ENCODE assay signal across 20 cellular contexts in genomic region chr20:52425253-52425652, GRCh38.
DNase-seq lines count a peak whose midpoint lies in the region; ATAC-seq and TF ChIP-seq lines count a peak whose summit lies in the region.
"Had no signal": no experiment of that assay in that cellular context is flagged by ENCODE, and none has a peak within 500 bp of the region (broad histone marks: within the 10 kb centered on the region; RNA-seq: fewer than 3 reads in every experiment).

No MANE protein-coding gene starts in this region.

- H2AK5ac ChIP-seq in IMR-90 (ENCODE audit: low read depth, low read length) = 0 out of 2 replicates have a peak overlapping the region, but pooled peaks have one; percentile 46

- H4K20me1 ChIP-seq in IMR-90 (ENCODE audit: insufficient read depth, low read length) = peaks cover 6% of the 10 kb centered on the region; the same call in 1 of the 2 replicates

- no peak overlapping the region for H3K18ac ChIP-seq in IMR-90 (ENCODE audit: low read depth, low read length)

- H3K27me3 Mint-ChIP-seq in activated naive CD4-positive, alpha-beta T cell treated with anti-CD3 and anti-CD28 coated beads, Interleukin-2, amount 10 ng/mL, durations not matched to agents 7 days and 5 days = no peaks in the 10 kb centered on the region

- POLR2A ChIA-PET in IMR-90 (lab: Charles Lee; ENCODE audit: unreplicated experiment) = no interaction called here

- H3K14ac ChIP-seq in IMR-90 (replicated peaks; ENCODE audit: low read depth, low read length) = no peak overlapping the region

- H3K9ac ChIP-seq in IMR-90 (ENCODE audit: low read depth, low read length) = no peak overlapping the region

- peak; percentile 20 to 35 for ATAC-seq in activated naive CD4-positive, alpha-beta T cell treated with anti-CD3 and anti-CD28 coated beads, Interleukin-2, amount 50 U/mL, for 72 hours
- ATAC-seq in IMR-90 (ENCODE audit: low read depth) = no peak
- ATAC-seq in stimulated activated effector memory CD8-positive, alpha-beta T cell treated with anti-CD3 and anti-CD28 coated beads, Interleukin-12 subunit alpha, Interleukin-12 subunit beta, amount 100 ng/mL, for 72 hours = no peak
- no peak for ATAC-seq in gastrocnemius medialis
- ATAC-seq: activated CD8-positive, alpha-beta T cell treated with anti-CD3 and anti-CD28 coated beads, Interleukin-2, amount 10 ng/mL, durations not matched to agents 7 days and 5 days; left lobe of liver had no signal

- no peak overlapping the region for H2BK5ac ChIP-seq in IMR-90 (ENCODE audit: low read depth, low read length, poor library complexity, severe bottlenecking)

- no peak overlapping the region for H2BK15ac ChIP-seq in IMR-90 (ENCODE audit: low read depth, low read length)

- H3K27me3 ChIP-seq in IMR-90 (ENCODE audit: control insufficient read depth, insufficient read depth, low read length) = no peaks in the 10 kb centered on the region
- no peaks in the 10 kb centered on the region for H3K27me3 ChIP-seq in gastrocnemius medialis
- H3K27me3 ChIP-seq: colonic mucosa, suprapubic skin had no signal

- TF ChIP-seq CTCF in IMR-90 (conservative IDR thresholded peaks at IDR 0.05; ENCODE audit: low read depth, low read length) (no peak), fibroblast of mammary gland (conservative IDR thresholded peaks at IDR 0.05; ENCODE audit: control insufficient read depth, insufficient read depth, low read depth, low read length) (no peak), gastrocnemius medialis (IDR thresholded peaks at IDR 0.05 in 4 of 5, conservative IDR thresholded peaks at IDR 0.05 in 1 of 5) (no peak)

- no peak for TF ChIP-seq POLR2A in IMR-90 (IDR thresholded peaks at IDR 0.05; ENCODE audit: low read depth, low read length)
- TF ChIP-seq POLR2A in gastrocnemius medialis (IDR thresholded peaks at IDR 0.05) = no peak

- no peak overlapping the region; the same call in 1 of the 2 replicates for H2BK20ac ChIP-seq in IMR-90 (ENCODE audit: low read depth, low read length)

- no peak overlapping the region for H3K27ac ChIP-seq in IMR-90 (ENCODE audit: insufficient read depth, low read length)
- H3K27ac ChIP-seq in gastrocnemius medialis = no peak overlapping the region
- H3K27ac ChIP-seq: colonic mucosa, epithelial cell of prostate, prostate gland, suprapubic skin had no signal

- dilution Hi-C loops in IMR-90 (cut with HindIII; ENCODE audit: low sequenced_read_pairs, unreplicated experiment) = no loop called here

- H2BK120ac ChIP-seq in IMR-90 (ENCODE audit: low read depth, low read length) = no peak overlapping the region

- intact Hi-C loops in IMR-90 (cut with micrococcal nuclease) = no loop called here
- intact Hi-C loops in gastrocnemius medialis (cut with DNase I; ENCODE audit: low total_unique reads) = no loop called here

- H3K36me3 ChIP-seq in IMR-90 (ENCODE audit: control insufficient read depth, insufficient read depth, low read length) = no peaks in the 10 kb centered on the region
- no peaks in the 10 kb centered on the region for H3K36me3 ChIP-seq in gastrocnemius medialis
- H3K36me3 ChIP-seq: colonic mucosa, prostate gland, suprapubic skin had no signal

- H3K4me1 ChIP-seq in IMR-90 (ENCODE audit: control insufficient read depth, insufficient read depth, low read length) (no peaks in the 10 kb centered on the region), gastrocnemius medialis (no peaks in the 10 kb centered on the region)
- H3K4me1 ChIP-seq: colonic mucosa, prostate gland, suprapubic skin had no signal

- no peak overlapping the region for H4K91ac ChIP-seq in IMR-90 (ENCODE audit: insufficient read depth, low read depth, low read length)

- H3K4me1 Mint-ChIP-seq in activated naive CD4-positive, alpha-beta T cell treated with anti-CD3 and anti-CD28 coated beads, Interleukin-2, amount 10 ng/mL, durations not matched to agents 7 days and 5 days = no peaks in the 10 kb centered on the region
- peaks cover 19% of the 10 kb centered on the region for H3K4me1 Mint-ChIP-seq in stimulated activated effector memory CD8-positive, alpha-beta T cell treated with anti-CD3 and anti-CD28 coated beads, Interleukin-12 subunit alpha, Interleukin-12 subunit beta, amount 100 ng/mL, for 72 hours

- BruUV-seq in IMR-90 (replicated peaks; lab: Mats Ljungman, UMichigan) = no TSS peak

- H3K56ac ChIP-seq in IMR-90 (ENCODE audit: extremely low read depth, insufficient read depth, low read length) = no peak overlapping the region

- in situ Hi-C loops in IMR-90 (cut with MboI; ENCODE audit: low sequenced_read_pairs) (no loop called here), gastrocnemius medialis (cut with MboI; ENCODE audit: low sequenced_read_pairs in 4 of 4) (no loop called here)

- no peak overlapping the region for H2AK9ac ChIP-seq in IMR-90 (replicated peaks; ENCODE audit: low read depth, low read length, poor library complexity)

- H4K8ac ChIP-seq in IMR-90 (ENCODE audit: low read depth in 2 of 2, low read length in 2 of 2) = no peak overlapping the region

- WGBS in IMR-90 (ENCODE audit: extremely low coverage in 2 of 2, insufficient read length in 1 of 2), 2 experiments = 13% methylated on average over 3 of the region's 9 CpGs; no CpG with 5 or more reads in 1 of the 2 experiments

- H3K9me3 Mint-ChIP-seq in activated naive CD4-positive, alpha-beta T cell treated with anti-CD3 and anti-CD28 coated beads, Interleukin-2, amount 50 U/mL, for 72 hours = peaks cover 14% of the 10 kb centered on the region in 2 donors
- peaks cover 15% of the 10 kb centered on the region for H3K9me3 Mint-ChIP-seq in activated naive CD4-positive, alpha-beta T cell treated with anti-CD3 and anti-CD28 coated beads, Interleukin-2, amount 10 ng/mL, durations not matched to agents 7 days and 5 days
- H3K9me3 Mint-ChIP-seq in stimulated activated effector memory CD8-positive, alpha-beta T cell treated with anti-CD3 and anti-CD28 coated beads, Interleukin-12 subunit alpha, Interleukin-12 subunit beta, amount 100 ng/mL, for 72 hours = peaks cover 6% of the 10 kb centered on the region

- no peak overlapping the region for H3K4ac ChIP-seq in IMR-90 (ENCODE audit: low read depth, low read length)

- H3K79me1 ChIP-seq in IMR-90 (ENCODE audit: low read depth in 1 of 2, low read length in 2 of 2) = no peaks in the 10 kb centered on the region

- H3K9me1 ChIP-seq in IMR-90 (ENCODE audit: insufficient read depth, low read length) = peaks cover 7% of the 10 kb centered on the region; the same call in 1 of the 2 replicates

- CTCF ChIA-PET in activated naive CD4-positive, alpha-beta T cell treated with anti-CD3 and anti-CD28 coated beads, Interleukin-2, amount 10 ng/mL, durations not matched to agents 7 days and 5 days (lab: Charles Lee) = no interaction called here
- CTCF ChIA-PET in IMR-90 (lab: Yijun Ruan, JAX) = interaction anchor here (0.7 kb wide), 1 partner anchor 335 kb away, joined by 3 read pairs; no protein-coding TSS in a partner anchor

- H3K9me3 ChIP-seq in IMR-90 (ENCODE audit: control insufficient read depth, insufficient read depth, low read length) (no peaks in the 10 kb centered on the region), gastrocnemius medialis (no peaks in the 10 kb centered on the region)
- H3K9me3 ChIP-seq: colonic mucosa, prostate gland, suprapubic skin had no signal

- no peak overlapping the region for H2AFZ ChIP-seq in IMR-90 (replicated peaks; ENCODE audit: low read length, poor library complexity)

- H4K5ac ChIP-seq in IMR-90 (ENCODE audit: low read depth, low read length) = no peak overlapping the region

- 0 out of 2 replicates have a peak, but pooled peaks have one; percentile 3 for TF ChIP-seq RAD21 in IMR-90 (IDR thresholded peaks at IDR 0.05; ENCODE audit: low read length)

- DNase-seq in activated naive CD4-positive, alpha-beta T cell treated with anti-CD3 and anti-CD28 coated beads, Interleukin-2, amount 50 U/mL, for 72 hours (ENCODE audit: low spot score in 2 of 2) = no peak
- no peak for DNase-seq in activated naive CD4-positive, alpha-beta T cell treated with anti-CD3 and anti-CD28 coated beads, Interleukin-2, amount 10 ng/mL, durations not matched to agents 7 days and 5 days
- DNase-seq in IMR-90 (peak; percentile 6), fibroblast of mammary gland (ENCODE audit: low read depth) (peak; percentile 38), gastrocnemius medialis (no peak), NCI-H2107 treated with DMSO at 0.1 percent for 48 hours (lab: John Stamatoyannopoulos, UW; ENCODE audit: unreplicated experiment) (no peak), AML-193 (lab: John Stamatoyannopoulos, UW) (no peak)
- no peak for DNase-seq in stimulated activated effector memory CD8-positive, alpha-beta T cell treated with anti-CD3 and anti-CD28 coated beads, Interleukin-12 subunit alpha, Interleukin-12 subunit beta, amount 100 ng/mL, for 72 hours (ENCODE audit: low spot score in 2 of 2)
- DNase-seq: activated CD8-positive, alpha-beta T cell treated with anti-CD3 and anti-CD28 coated beads, Interleukin-2, amount 10 ng/mL, durations not matched to agents 7 days and 5 days; anterior cingulate cortex; colonic mucosa; DMS79; H7; hippocampal formation; NCI-H1105 had no signal

- H3K4me3 ChIP-seq in IMR-90 (ENCODE audit: insufficient read depth, low read depth, low read length) (no peak overlapping the region), fibroblast of mammary gland (ENCODE audit: control insufficient read depth, low read depth, low read length) (no peak overlapping the region), gastrocnemius medialis (no peak overlapping the region)
- H3K4me3 ChIP-seq: colonic mucosa, prostate gland, suprapubic skin had no signal

- H3K4me3 Mint-ChIP-seq in activated naive CD4-positive, alpha-beta T cell treated with anti-CD3 and anti-CD28 coated beads, Interleukin-2, amount 10 ng/mL, durations not matched to agents 7 days and 5 days = no peak overlapping the region
- no peak overlapping the region for H3K4me3 Mint-ChIP-seq in stimulated activated effector memory CD8-positive, alpha-beta T cell treated with anti-CD3 and anti-CD28 coated beads, Interleukin-12 subunit alpha, Interleukin-12 subunit beta, amount 100 ng/mL, for 72 hours
- H3K4me3 Mint-ChIP-seq: activated CD8-positive, alpha-beta T cell treated with anti-CD3 and anti-CD28 coated beads, Interleukin-2, amount 10 ng/mL, durations not matched to agents 7 days and 5 days had no signal

- H3K27ac Mint-ChIP-seq in activated naive CD4-positive, alpha-beta T cell treated with anti-CD3 and anti-CD28 coated beads, Interleukin-2, amount 50 U/mL, for 72 hours = peak overlapping the region; percentile 67 to 97
- no peak overlapping the region for H3K27ac Mint-ChIP-seq in activated naive CD4-positive, alpha-beta T cell treated with anti-CD3 and anti-CD28 coated beads, Interleukin-2, amount 10 ng/mL, durations not matched to agents 7 days and 5 days
- peak overlapping the region; percentile 96 for H3K27ac Mint-ChIP-seq in stimulated activated effector memory CD8-positive, alpha-beta T cell treated with anti-CD3 and anti-CD28 coated beads, Interleukin-12 subunit alpha, Interleukin-12 subunit beta, amount 100 ng/mL, for 72 hours
- H3K27ac Mint-ChIP-seq: activated T-helper 2 cell treated with anti-CD3 and anti-CD28 coated beads, Interferon-gamma antibody, Interleukin-2, Interleukin-4, amounts not matched to agents 10 μg/mL and 5 μg/mL and 100 μg/mL, durations not matched to agents 14 hours and 24 hours and 36 hours had no signal

- peaks cover 0 to 7% of the 10 kb centered on the region in 2 donors for H3K36me3 Mint-ChIP-seq in activated naive CD4-positive, alpha-beta T cell treated with anti-CD3 and anti-CD28 coated beads, Interleukin-2, amount 50 U/mL, for 72 hours
- no peaks in the 10 kb centered on the region for H3K36me3 Mint-ChIP-seq in activated naive CD4-positive, alpha-beta T cell treated with anti-CD3 and anti-CD28 coated beads, Interleukin-2, amount 10 ng/mL, durations not matched to agents 7 days and 5 days
- H3K36me3 Mint-ChIP-seq in stimulated activated effector memory CD8-positive, alpha-beta T cell treated with anti-CD3 and anti-CD28 coated beads, Interleukin-12 subunit alpha, Interleukin-12 subunit beta, amount 100 ng/mL, for 72 hours = peaks cover 24% of the 10 kb centered on the region

- no peak overlapping the region for H3K23ac ChIP-seq in IMR-90 (ENCODE audit: low read depth, low read length)

- H3K4me2 ChIP-seq in IMR-90 (ENCODE audit: low read depth, low read length) = no peak overlapping the region

Comparison
In these comparisons a context has a peak if more than half of its experiments do, and no peak if none do; other contexts are left out.
1. ATAC-seq: peak in activated naive CD4-positive, alpha-beta T cell treated with anti-CD3 and anti-CD28 coated beads, Interleukin-2, amount 50 U/mL, for 72 hours (2 of 2); none in IMR-90 (single experiment), stimulated activated effector memory CD8-positive, alpha-beta T cell treated with anti-CD3 and anti-CD28 coated beads, Interleukin-12 subunit alpha, Interleukin-12 subunit beta, amount 100 ng/mL, for 72 hours (single experiment) and gastrocnemius medialis (0 of 2).
2. DNase-seq: peak in IMR-90 (single experiment) and fibroblast of mammary gland (single experiment); none in activated naive CD4-positive, alpha-beta T cell treated with anti-CD3 and anti-CD28 coated beads, Interleukin-2, amount 50 U/mL, for 72 hours (0 of 2), activated naive CD4-positive, alpha-beta T cell treated with anti-CD3 and anti-CD28 coated beads, Interleukin-2, amount 10 ng/mL, durations not matched to agents 7 days and 5 days (single experiment), stimulated activated effector memory CD8-positive, alpha-beta T cell treated with anti-CD3 and anti-CD28 coated beads, Interleukin-12 subunit alpha, Interleukin-12 subunit beta, amount 100 ng/mL, for 72 hours (0 of 2), gastrocnemius medialis (0 of 2), NCI-H2107 treated with DMSO at 0.1 percent for 48 hours (single experiment) and AML-193 (0 of 2).